Comparison of ENCODE assay signal across 1 cellular context in genomic region chr6:3838992-3839867, GRCh38.
TF ChIP-seq lines count a peak whose summit lies in the region.

No MANE protein-coding gene starts in this region.

TF ChIP-seq in HepG2, 621 proteins besides CTCF, POLR2A, EP300 and RAD21 (continued from another document and continues in another):
- 0 out of 2 replicates have a peak, but pooled peaks have one; percentile 4 for TF ChIP-seq ZNF503 (CRISPR knock-in tag; IDR thresholded peaks at IDR 0.05)
- TF ChIP-seq ZBTB39 (CRISPR knock-in tag; IDR thresholded peaks at IDR 0.05): no peak
- no peak for TF ChIP-seq ZNF777 (CRISPR knock-in tag; IDR thresholded peaks at IDR 0.05)
- no peak for TF ChIP-seq ZNF10 (CRISPR knock-in tag; IDR thresholded peaks at IDR 0.05; ENCODE audit: borderline replicate concordance, low read depth)
- peak; percentile 46; the same call in 1 of the 2 replicates for TF ChIP-seq ZNF746 (CRISPR knock-in tag; IDR thresholded peaks at IDR 0.05)
- TF ChIP-seq POGZ (CRISPR knock-in tag; IDR thresholded peaks at IDR 0.05): peak; percentile 53
- no peak for TF ChIP-seq FOXO4 (CRISPR knock-in tag; conservative IDR thresholded peaks at IDR 0.05)
- TF ChIP-seq ZNF841 (CRISPR knock-in tag; IDR thresholded peaks at IDR 0.05; ENCODE audit: borderline replicate concordance): peak; percentile 26; the same call in 1 of the 2 replicates
- no peak for TF ChIP-seq NFATC3 (CRISPR knock-in tag; IDR thresholded peaks at IDR 0.05)
- peak; percentile 91 for TF ChIP-seq ZMYM2 (CRISPR knock-in tag; IDR thresholded peaks at IDR 0.05)
- peak; percentile 79; the same call in 1 of the 2 replicates for TF ChIP-seq HMG20B (CRISPR knock-in tag; conservative IDR thresholded peaks at IDR 0.05)
- no peak; the same call in 1 of the 2 replicates for TF ChIP-seq ZNF512B (CRISPR knock-in tag; IDR thresholded peaks at IDR 0.05; ENCODE audit: borderline replicate concordance)
- TF ChIP-seq SMC3 (IDR thresholded peaks at IDR 0.05; ENCODE audit: low read length): peak; percentile 55; the same call in 1 of the 2 replicates
- no peak for TF ChIP-seq DZIP1 (CRISPR knock-in tag; IDR thresholded peaks at IDR 0.05)
- peak; percentile 89; the same call in 1 of the 2 replicates for TF ChIP-seq ZNF710 (CRISPR knock-in tag; IDR thresholded peaks at IDR 0.05; ENCODE audit: borderline replicate concordance)
- TF ChIP-seq AHDC1 (CRISPR knock-in tag; IDR thresholded peaks at IDR 0.05; ENCODE audit: borderline replicate concordance): peak; percentile 54; the same call in 1 of the 2 replicates
- no peak for TF ChIP-seq GRHL1 (CRISPR knock-in tag; conservative IDR thresholded peaks at IDR 0.05)
- no peak for TF ChIP-seq KDM3A (CRISPR knock-in tag; IDR thresholded peaks at IDR 0.05; ENCODE audit: low read depth)
- TF ChIP-seq ZNF24 (IDR thresholded peaks at IDR 0.05): no peak
- TF ChIP-seq GZF1 (CRISPR knock-in tag; IDR thresholded peaks at IDR 0.05): 0 out of 2 replicates have a peak, but pooled peaks have one; percentile 1
- no peak for TF ChIP-seq PBX2 (CRISPR knock-in tag; IDR thresholded peaks at IDR 0.05)
- no peak for TF ChIP-seq THAP7 (CRISPR knock-in tag; IDR thresholded peaks at IDR 0.05)
- 0 out of 2 replicates have a peak, but pooled peaks have one; percentile 32 for TF ChIP-seq TCF7 (IDR thresholded peaks at IDR 0.05; ENCODE audit: low read depth)
- no peak for TF ChIP-seq ZNF180 (CRISPR knock-in tag; IDR thresholded peaks at IDR 0.05; ENCODE audit: borderline replicate concordance, low read depth)
- no peak for TF ChIP-seq U2AF1 (optimal IDR thresholded peaks at IDR 0.05; ENCODE audit: low read depth, low read length)
